In the genomic region with DNA sequence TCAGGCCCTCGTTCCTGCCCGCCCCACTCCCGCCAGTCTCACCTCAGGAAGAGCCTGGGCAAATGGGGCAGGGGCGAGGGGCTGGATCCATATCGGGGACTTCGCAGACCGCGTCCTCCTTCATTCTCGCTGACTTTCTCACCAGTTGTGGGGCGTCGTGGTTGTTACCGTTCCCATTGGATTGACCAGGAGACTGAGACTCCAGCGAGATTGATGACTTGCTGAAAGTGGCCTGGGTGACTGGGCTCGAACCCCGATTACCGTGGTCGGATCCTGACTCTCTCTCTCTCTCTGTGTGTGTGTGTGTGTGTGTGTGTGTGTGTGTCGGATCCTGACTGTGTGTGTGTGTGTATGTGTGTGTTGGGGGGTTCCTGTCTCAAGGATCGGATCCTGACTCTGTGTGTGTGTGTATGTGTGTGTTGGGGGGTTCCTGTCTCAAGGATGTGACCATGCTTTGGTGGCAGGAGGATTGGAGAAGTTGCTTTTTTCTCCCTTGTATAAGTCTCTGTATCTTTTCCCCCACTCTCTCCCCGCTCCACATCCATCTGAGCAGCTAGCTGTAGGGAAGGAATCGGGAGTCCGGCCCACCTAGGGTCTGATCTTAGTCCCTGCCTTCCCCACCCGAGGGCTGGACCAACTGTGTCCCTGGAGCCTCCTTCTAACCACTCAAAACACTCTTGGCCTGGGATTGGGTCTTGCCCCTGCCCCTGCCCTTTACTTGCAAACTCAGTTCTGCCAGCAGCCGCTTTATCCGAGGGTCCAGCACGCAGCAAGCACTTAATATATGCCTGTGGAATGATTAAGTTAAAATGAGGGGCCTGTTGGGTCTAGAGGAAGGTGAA, we compare ENCODE assay signal across 8 cellular contexts. TPM values are rescaled to one million over a fixed set of nuclear protein-coding genes. Genes with fewer than 3 reads are reported as not detected.
A peak's percentile ranks its signal among the peaks of the same experiment; 100 is the strongest.
DNase-seq lines count a peak whose midpoint lies in the region; ATAC-seq, FAIRE-seq and TF ChIP-seq lines count a peak whose summit lies in the region.

No MANE protein-coding gene starts in this region.

- H3K79me2 ChIP-seq in Karpas-422 (ENCODE audit: low read length) (peaks cover 39% of the 10 kb centered on the region), astrocyte (ENCODE audit: insufficient read depth, low read length) (peaks cover 52% of the 10 kb centered on the region)

- H3K36me3 Mint-ChIP-seq in astrocyte (ENCODE audit: low read depth, unreplicated experiment) (no peaks in the 10 kb centered on the region), immature natural killer cell (no peaks in the 10 kb centered on the region)
- H3K36me3 Mint-ChIP-seq in stimulated activated naive B cell treated with anti-CD40 and anti-IgM and Interleukin-4, amounts not matched to agents 10 μg/mL and 1 μg/mL and 100 μg/mL, for 72 hours = peaks cover 6 to 21% of the 10 kb centered on the region in 2 donors

- H4K20me1 ChIP-seq in Karpas-422 (ENCODE audit: insufficient read depth, low read depth, low read length) (peaks cover 8% of the 10 kb centered on the region; the same call in 1 of the 2 replicates), astrocyte (ENCODE audit: insufficient read depth, low read length) (peaks cover 50% of the 10 kb centered on the region)

- peak overlapping the region; percentile 53 for H3K27ac ChIP-seq in Karpas-422 (ENCODE audit: low read length)
- H3K27ac ChIP-seq in astrocyte (ENCODE audit: low read depth, low read length) = peak overlapping the region; percentile 21

- H3K4me3 Mint-ChIP-seq in astrocyte (ENCODE audit: unreplicated experiment) = peak overlapping the region; percentile 92
- peak overlapping the region; percentile 91 to 99 (median 94) for H3K4me3 Mint-ChIP-seq in immature natural killer cell
- peak overlapping the region; percentile 93 to 96 for H3K4me3 Mint-ChIP-seq in stimulated activated naive B cell treated with anti-CD40 and anti-IgM and Interleukin-4, amounts not matched to agents 10 μg/mL and 1 μg/mL and 100 μg/mL, for 72 hours

- H3K27ac Mint-ChIP-seq in astrocyte (ENCODE audit: unreplicated experiment) (peak overlapping the region; percentile 10), immature natural killer cell (peak overlapping the region; percentile 85 to 99 (median 94))
- H3K27ac Mint-ChIP-seq in stimulated activated naive B cell treated with anti-CD40 and anti-IgM and Interleukin-4, amounts not matched to agents 10 μg/mL and 1 μg/mL and 100 μg/mL, for 72 hours = peak overlapping the region; percentile 75

- TF ChIP-seq CTCF in astrocyte (IDR thresholded peaks at IDR 0.05; ENCODE audit: insufficient read depth, low read depth, low read length) = no peak

- H3K4me1 Mint-ChIP-seq in astrocyte (ENCODE audit: low read depth, unreplicated experiment) (peaks cover 14% of the 10 kb centered on the region), immature natural killer cell (peaks cover 83 to 92% of the 10 kb centered on the region in 2 donors)
- peaks cover 53 to 64% of the 10 kb centered on the region in 2 donors for H3K4me1 Mint-ChIP-seq in stimulated activated naive B cell treated with anti-CD40 and anti-IgM and Interleukin-4, amounts not matched to agents 10 μg/mL and 1 μg/mL and 100 μg/mL, for 72 hours

- peak overlapping the region; percentile 85 for H3K9ac ChIP-seq in Karpas-422 (ENCODE audit: low read length)
- peak overlapping the region; percentile 90 for H3K9ac ChIP-seq in astrocyte (ENCODE audit: low read length)

- H2AFZ ChIP-seq in Karpas-422 (ENCODE audit: low read length) = peak overlapping the region; percentile 37; the same call in 1 of the 2 replicates
- H2AFZ ChIP-seq in astrocyte (ENCODE audit: low read depth, low read length) = peak overlapping the region; percentile 70

- peak overlapping the region; percentile 79 for H3K4me2 ChIP-seq in Karpas-422 (ENCODE audit: low read depth, low read length, poor library complexity, severe bottlenecking)
- H3K4me2 ChIP-seq in astrocyte (ENCODE audit: low read length) = peak overlapping the region; percentile 100

- H3K27me3 ChIP-seq in Karpas-422 (ENCODE audit: low read length) (no peaks in the 10 kb centered on the region), astrocyte (ENCODE audit: insufficient read depth, low read length) (no peaks in the 10 kb centered on the region)

- no peaks in the 10 kb centered on the region for H3K9me3 ChIP-seq in Karpas-422 (ENCODE audit: low read length)
- no peaks in the 10 kb centered on the region for H3K9me3 ChIP-seq in astrocyte (ENCODE audit: insufficient read depth, low read depth, low read length)

- H3K4me1 ChIP-seq in Karpas-422 (ENCODE audit: low read length) (peaks cover 61% of the 10 kb centered on the region), astrocyte (ENCODE audit: insufficient read depth, low read length) (peaks cover 18% of the 10 kb centered on the region)

- H3K27me3 Mint-ChIP-seq in astrocyte (ENCODE audit: low read depth, unreplicated experiment) (peaks cover 2% of the 10 kb centered on the region), immature natural killer cell (ENCODE audit: low read depth in 3 of 3) (peaks cover 7 to 12% (median 8%) of the 10 kb centered on the region in 3 donors)
- H3K27me3 Mint-ChIP-seq in stimulated activated naive B cell treated with anti-CD40 and anti-IgM and Interleukin-4, amounts not matched to agents 10 μg/mL and 1 μg/mL and 100 μg/mL, for 72 hours = no peaks in the 10 kb centered on the region

- FAIRE-seq in astrocyte (lab: Jason Lieb, UNC) = no peak

- H3K9me3 Mint-ChIP-seq in astrocyte (ENCODE audit: unreplicated experiment) (no peaks in the 10 kb centered on the region), immature natural killer cell (no peaks in the 10 kb centered on the region)
- H3K9me3 Mint-ChIP-seq in stimulated activated naive B cell treated with anti-CD40 and anti-IgM and Interleukin-4, amounts not matched to agents 10 μg/mL and 1 μg/mL and 100 μg/mL, for 72 hours = no peaks in the 10 kb centered on the region

- ATAC-seq in stimulated activated naive B cell treated with anti-CD40 and anti-IgM and Interleukin-4, amounts not matched to agents 10 μg/mL and 1 μg/mL and 100 μg/mL, for 72 hours (replicated peaks) = no peak
- ATAC-seq in GM21360 (IDR thresholded peaks at IDR 0.05; ENCODE audit: unreplicated experiment) = no peak
- no peak for ATAC-seq in HG03139 (IDR thresholded peaks at IDR 0.05; ENCODE audit: unreplicated experiment)

- H3K36me3 ChIP-seq in Karpas-422 (ENCODE audit: insufficient read depth, low read length) (no peaks in the 10 kb centered on the region), astrocyte (ENCODE audit: insufficient read depth, low read length) (no peaks in the 10 kb centered on the region)

- no peaks in the 10 kb centered on the region for H3K9me2 ChIP-seq in Karpas-422 (replicated peaks; ENCODE audit: insufficient read depth, low read length)

- H3K4me3 ChIP-seq in Karpas-422 (ENCODE audit: low read length) (peak overlapping the region; percentile 80), astrocyte (ENCODE audit: insufficient read depth, low read depth, low read length) (peak overlapping the region; percentile 79)

- DNase-seq in EH (ENCODE audit: low read depth) (peak; percentile 53), Karpas-422 (peak; percentile 65), astrocyte (ENCODE audit: low read depth) (no peak), immature natural killer cell (peak in 1 of 3 donors; percentile 9)
- no peak for DNase-seq in stimulated activated naive B cell treated with anti-CD40 and anti-IgM and Interleukin-4, amounts not matched to agents 10 μg/mL and 1 μg/mL and 100 μg/mL, for 72 hours
- DNase-seq in effector CD4-positive, alpha-beta T cell = no peak

RNA-seq across cellular contexts. Expression of gene PLEKHO2, which starts 0.6 kb away (rescaled TPM):
- 10.1 and 18.0 TPM in 2 replicates for total RNA-seq in Karpas-422 (2014; rRNA removed; shearing (Covaris generic); ENCODE audit: low replicate concordance)
- 11.5 and 12.1 TPM in 2 replicates for total RNA-seq in astrocyte
- 100 to 1,000 TPM in 1 of 3 donors, 10 to 100 TPM in 2; 37.1 to 104 (median 49.3) TPM for polyA plus RNA-seq in immature natural killer cell

RNA-seq across cellular contexts. Expression of gene PIF1, which starts 16.9 kb away (rescaled TPM):
- 18.6 and 60.0 TPM in 2 replicates for total RNA-seq in Karpas-422 (2014; rRNA removed; shearing (Covaris generic); ENCODE audit: low replicate concordance)
- 0.48 and 1.7 TPM in 2 replicates for total RNA-seq in astrocyte
- polyA plus RNA-seq in immature natural killer cell = 1 to 10 TPM; 1.1 to 2.5 (median 2.1) TPM

Comparison
In these comparisons a context has a peak if more than half of its experiments do, and no peak if none do; other contexts are left out.
1. DNase-seq: peak in EH (single experiment) and Karpas-422 (single experiment); none in astrocyte (single experiment), stimulated activated naive B cell treated with anti-CD40 and anti-IgM and Interleukin-4, amounts not matched to agents 10 μg/mL and 1 μg/mL and 100 μg/mL, for 72 hours (single experiment) and effector CD4-positive, alpha-beta T cell (single experiment).
2. H3K27ac Mint-ChIP-seq: peak in every context shown above with its lines; median percentile 94 in immature natural killer cell; 75 in stimulated activated naive B cell treated with anti-CD40 and anti-IgM and Interleukin-4, amounts not matched to agents 10 μg/mL and 1 μg/mL and 100 μg/mL, for 72 hours; 10 in astrocyte.
3. Peak in every context shown above with its lines, with median percentiles within 50 percentile points of each other: H3K4me3 Mint-ChIP-seq.